Comparison of ENCODE assay signal across 1 cellular context in genomic region chr20:11948809-11949208, GRCh38.
A peak's percentile ranks its signal among the peaks of the same experiment; 100 is the strongest.
TF ChIP-seq lines count a peak whose summit lies in the region.

No MANE protein-coding gene starts in this region.

TF ChIP-seq in HepG2, 621 proteins besides CTCF, POLR2A, EP300 and RAD21:
- TF ChIP-seq THAP7 (CRISPR knock-in tag; IDR thresholded peaks at IDR 0.05) (no peak), WIZ (CRISPR knock-in tag; IDR thresholded peaks at IDR 0.05) (0 out of 2 replicates have a peak, but pooled peaks have one; percentile 21)
